ENCODE assay signal across 8 cellular contexts in the genomic region with DNA sequence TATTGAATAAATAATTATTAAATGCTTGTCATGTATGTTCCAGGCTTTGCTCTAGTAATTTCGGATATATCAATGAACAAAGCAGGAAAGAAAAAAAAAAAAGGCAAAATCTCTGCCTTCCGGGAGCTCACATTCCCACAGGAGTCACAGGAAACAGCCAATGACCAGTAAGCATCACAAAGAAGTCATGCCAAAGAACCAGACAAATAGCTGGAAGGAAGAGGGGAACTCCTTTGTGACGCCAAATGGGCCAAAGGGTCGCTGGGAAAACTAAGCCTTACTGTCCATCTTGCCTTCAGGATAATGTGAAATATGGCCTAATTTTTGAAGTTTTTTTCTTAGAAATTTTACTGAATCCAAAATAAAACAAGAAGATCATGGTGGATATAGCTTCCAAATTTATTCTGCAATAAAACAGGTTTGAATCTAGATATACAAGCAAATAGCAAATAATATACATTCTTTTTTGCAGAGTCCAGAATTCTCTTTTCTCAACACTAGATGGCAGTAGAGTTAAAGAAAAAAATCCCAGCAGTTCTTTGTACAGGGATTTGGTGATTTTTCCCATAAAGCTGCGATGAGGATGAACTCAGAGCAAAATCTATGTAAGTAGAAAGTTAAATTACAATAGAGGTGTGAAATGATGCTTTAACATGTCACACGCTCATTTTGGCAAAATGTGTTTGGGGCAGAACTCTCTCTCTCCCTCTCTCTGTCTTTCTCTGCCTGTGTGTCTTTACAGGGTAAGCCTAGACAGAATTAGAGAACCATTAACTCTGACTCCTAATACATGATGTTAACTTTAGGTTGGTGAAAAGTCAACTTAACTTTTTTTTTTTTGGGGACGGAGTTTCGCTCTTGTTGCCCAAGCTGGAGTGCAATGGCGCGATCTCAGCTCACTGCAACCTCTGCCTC.
DNase-seq lines count a peak whose midpoint lies in the region; ATAC-seq, FAIRE-seq and TF ChIP-seq lines count a peak whose summit lies in the region.

No MANE protein-coding gene starts in this region.

- no peak overlapping the region for H3K4me3 ChIP-seq in brain microvascular endothelial cell (ENCODE audit: low read depth, low read length)
- H3K4me3 ChIP-seq in HepG2 (replicated peaks in 1 of 3; ENCODE audit: insufficient read depth in 1 of 3, low read depth in 2 of 3, low read length in 3 of 3), result no peak overlapping the region

- no peak overlapping the region for H3K4me2 ChIP-seq in HepG2 (ENCODE audit: low read depth, low read length)

- TF ChIP-seq EP300 in HepG2 (IDR thresholded peaks at IDR 0.05; ENCODE audit: low read depth in 2 of 2, low read length in 2 of 2) (no peak), HepG2 (CRISPR knock-in tag; IDR thresholded peaks at IDR 0.05; ENCODE audit: borderline replicate concordance) (no peak)

- no peak for FAIRE-seq in HepG2 (lab: Jason Lieb, UNC)

- H3K9ac ChIP-seq in HepG2 (ENCODE audit: insufficient read depth, low read depth, low read length), result no peak overlapping the region

- H3K27ac ChIP-seq in brain microvascular endothelial cell, result no peak overlapping the region
- no peak overlapping the region for H3K27ac ChIP-seq in HepG2 (ENCODE audit: extremely low read length, insufficient read depth, low read length)

- POLR2A ChIA-PET in HepG2 (lab: Yijun Ruan, JAX), result no interaction called here

- CTCF ChIA-PET in HepG2 (lab: Yijun Ruan, JAX; ENCODE audit: low intra/inter-chr PET ratio, low total read pairs), result interaction anchor here (1.0 to 1.5 kb wide), 2 partner anchors 911 to 922 kb away, joined by 4 to 11 read pairs; no protein-coding TSS in a partner anchor

- peak; percentile 19 for TF ChIP-seq CTCF in brain microvascular endothelial cell (IDR thresholded peaks at IDR 0.05; ENCODE audit: low read depth, low read length, missing control alignments)
- TF ChIP-seq CTCF in HepG2 (CRISPR knock-in tag; IDR thresholded peaks at IDR 0.05), result peak; percentile 56

- BruUV-seq in HepG2 (replicated peaks; lab: Mats Ljungman, UMichigan), result no TSS peak

- H3K36me3 ChIP-seq in brain microvascular endothelial cell (replicated peaks) (no peaks in the 10 kb centered on the region), HepG2 (replicated peaks in 1 of 2; ENCODE audit: control insufficient read depth in 1 of 2, insufficient read depth in 2 of 2, low read length in 2 of 2) (no peaks in the 10 kb centered on the region)

- 32% methylated on average over 10 of the region's 10 CpGs for WGBS in HepG2 (ENCODE audit: low lambda C conversion rate)

- ATAC-seq in HepG2 (peak; percentile 56; the same call in 2 of the 3 replicates), GM18520 (IDR thresholded peaks at IDR 0.05; ENCODE audit: unreplicated experiment) (no peak), GM18868 (IDR thresholded peaks at IDR 0.05; ENCODE audit: unreplicated experiment) (no peak)

- in situ Hi-C loops in brain microvascular endothelial cell (cut with HindIII; ENCODE audit: low pct_ligation_motif_present, low sequenced_read_pairs), result no loop called here
- in situ Hi-C loops in HepG2 (cut with HindIII; ENCODE audit: extremely low pct_ligation_motif_present, low pct_unique_long_range_greater_than_20kb), result loop anchor here (25.0 kb wide), 1 partner anchor 1248 kb away; no protein-coding TSS in a partner anchor

- no peak for TF ChIP-seq POLR2A in HepG2 (IDR thresholded peaks at IDR 0.05; ENCODE audit: insufficient read depth in 1 of 2, low read depth in 2 of 2, low read length in 2 of 2)

- H4K20me1 ChIP-seq in HepG2 (ENCODE audit: insufficient read depth, low read length), result no peaks in the 10 kb centered on the region

- no peak for TF ChIP-seq RAD21 in HepG2 (CRISPR knock-in tag; IDR thresholded peaks at IDR 0.05)

- no peaks in the 10 kb centered on the region for H3K9me3 ChIP-seq in HepG2 (ENCODE audit: low read length)

- intact Hi-C loops in HepG2 (cut with micrococcal nuclease; ENCODE audit: unreplicated experiment), result loop anchor here (2.0 to 5.0 kb wide), 2 partner anchors 73 to 911 kb away; no protein-coding TSS in a partner anchor

- no peak overlapping the region for H2AFZ ChIP-seq in HepG2 (ENCODE audit: low read length)

- H3K4me1 ChIP-seq in HepG2 (ENCODE audit: insufficient read depth, low read length), result no peaks in the 10 kb centered on the region

- no peaks in the 10 kb centered on the region for H3K79me2 ChIP-seq in HepG2 (ENCODE audit: insufficient read depth, low read length)

- DNase-seq in NCI-H1417 (lab: John Stamatoyannopoulos, UW) (peak in 2 of 3 experiments; percentile 13 to 69), NCI-H1417 treated with DMSO at 0.1 percent for 48 hours (lab: John Stamatoyannopoulos, UW) (no peak), M059J (ENCODE audit: low read depth) (peak; percentile 52), brain microvascular endothelial cell (no peak), HepG2 (ENCODE audit: low spot score) (peak; percentile 25), NCI-H774 (lab: John Stamatoyannopoulos, UW) (no peak)

- no peaks in the 10 kb centered on the region for H3K27me3 ChIP-seq in brain microvascular endothelial cell (replicated peaks)
- H3K27me3 ChIP-seq in HepG2 (ENCODE audit: control insufficient read depth in 1 of 2, insufficient read depth in 2 of 2, low read length in 2 of 2), result no peaks in the 10 kb centered on the region; a peak in 1 of 5 replicates

TF ChIP-seq in HepG2, 621 proteins besides CTCF, POLR2A, EP300 and RAD21:
- TF ChIP-seq SETDB1 (CRISPR knock-in tag; IDR thresholded peaks at IDR 0.05; ENCODE audit: borderline replicate concordance), result no peak
- TF ChIP-seq STAG1 (CRISPR knock-in tag; IDR thresholded peaks at IDR 0.05), result peak; percentile 64
- TF ChIP-seq SRY (CRISPR knock-in tag; IDR thresholded peaks at IDR 0.05), result no peak
- TF ChIP-seq SMC3 (IDR thresholded peaks at IDR 0.05; ENCODE audit: low read length), result peak; percentile 29; the same call in 1 of the 2 replicates

Comparison
In these comparisons a context has a peak if more than half of its experiments do, and no peak if none do; other contexts are left out.
1. DNase-seq: peak in NCI-H1417 (2 of 3), M059J (single experiment) and HepG2 (single experiment); none in NCI-H1417 treated with DMSO at 0.1 percent for 48 hours (single experiment), brain microvascular endothelial cell (single experiment) and NCI-H774 (single experiment).